In genomic region chr19:11166281-11167142, GRCh38 we compare ENCODE assay signal across 12 cellular contexts. TPM values are rescaled to one million over a fixed set of nuclear protein-coding genes. Genes with fewer than 3 reads are reported as not detected.
DNase-seq lines count a peak whose midpoint lies in the region; ATAC-seq and TF ChIP-seq lines count a peak whose summit lies in the region.
"Had no signal": no experiment of that assay in that cellular context is flagged by ENCODE, and none has a peak within 500 bp of the region (broad histone marks: within the 10 kb centered on the region; RNA-seq: fewer than 3 reads in every experiment).

No MANE protein-coding gene starts in this region.

- 47% methylated on average over 25 of the region's 26 CpGs for WGBS in esophagus muscularis mucosa
- WGBS in lung, 2 donors, result 83 to 84% methylated on average over 26 of the region's 26 CpGs

- ATAC-seq in lung (ENCODE audit: insufficient read depth, low FRiP score), result no peak
- no peak for ATAC-seq in T-cell (replicated peaks in 1 of 4)
- ATAC-seq in GM21717 (IDR thresholded peaks at IDR 0.05; ENCODE audit: unreplicated experiment), result no peak
- ATAC-seq in GM19023 (IDR thresholded peaks at IDR 0.05; ENCODE audit: unreplicated experiment), result no peak
- ATAC-seq in HG03139 (IDR thresholded peaks at IDR 0.05; ENCODE audit: unreplicated experiment), result no peak

- H3K9me3 ChIP-seq in esophagus muscularis mucosa (no peaks in the 10 kb centered on the region), lung (ENCODE audit: control insufficient read depth in 2 of 2, insufficient read depth in 1 of 2, low read length in 1 of 2) (no peaks in the 10 kb centered on the region), subcutaneous abdominal adipose tissue (ENCODE audit: control insufficient read depth in 5 of 5, low read length in 5 of 5) (no peaks in the 10 kb centered on the region)

- peak overlapping the region in 2 of 5 donors; percentile 24 to 59 for H3K9ac ChIP-seq in subcutaneous abdominal adipose tissue (ENCODE audit: low read length in 5 of 5)

- no peak overlapping the region for H3K27ac Mint-ChIP-seq in T-cell

- H3K36me3 ChIP-seq in esophagus muscularis mucosa, result peaks cover 33 to 67% (median 62%) of the 10 kb centered on the region in 4 donors
- peaks cover 9 to 30% of the 10 kb centered on the region in 2 donors for H3K36me3 ChIP-seq in lung (ENCODE audit: control insufficient read depth in 2 of 2, insufficient read depth in 2 of 2, low read length in 2 of 2)
- H3K36me3 ChIP-seq in subcutaneous abdominal adipose tissue (ENCODE audit: control insufficient read depth in 5 of 5, insufficient read depth in 5 of 5, low read length in 5 of 5), result peaks cover 0 to 53% (median 40%) of the 10 kb centered on the region in 5 donors

- TF ChIP-seq POLR2A in esophagus muscularis mucosa (IDR thresholded peaks at IDR 0.05; ENCODE audit: low read depth), result no peak

- intact Hi-C loops in esophagus muscularis mucosa (cut with DNase I), result no loop called here

- H3K4me1 Mint-ChIP-seq in T-cell, result no peaks in the 10 kb centered on the region
- H3K4me1 Mint-ChIP-seq: central memory CD8-positive, alpha-beta T cell had no signal

- DNase-seq in GM04504 (ENCODE audit: low read depth), result peak; percentile 84
- no peak for DNase-seq in esophagus muscularis mucosa (ENCODE audit: extremely low spot score)
- DNase-seq in lung (ENCODE audit: low spot score), result no peak
- no peak for DNase-seq in T-cell
- DNase-seq: mammary epithelial cell, NCI-H1105, NCI-H774 had no signal

- H3K4me3 ChIP-seq in esophagus muscularis mucosa (no peak overlapping the region), lung (no peak overlapping the region), subcutaneous abdominal adipose tissue (ENCODE audit: low read depth in 1 of 5, low read length in 5 of 5) (peak overlapping the region in 1 of 5 donors; percentile 6)

- H3K4me3 Mint-ChIP-seq in T-cell, result no peak overlapping the region
- H3K4me3 Mint-ChIP-seq: central memory CD8-positive, alpha-beta T cell had no signal

- H3K36me3 Mint-ChIP-seq in T-cell, result no peaks in the 10 kb centered on the region

- TF ChIP-seq CTCF in esophagus muscularis mucosa (IDR thresholded peaks at IDR 0.05) (no peak), lung (IDR thresholded peaks at IDR 0.05; ENCODE audit: control extremely low read depth, extremely low read depth) (no peak)

- POLR2A ChIA-PET in T-cell (lab: Charles Lee), result no interaction called here

- H3K4me1 ChIP-seq in esophagus muscularis mucosa, result peaks cover 51 to 96% (median 87%) of the 10 kb centered on the region in 4 donors
- peaks cover 4 to 7% of the 10 kb centered on the region in 2 donors for H3K4me1 ChIP-seq in lung (ENCODE audit: control insufficient read depth in 2 of 2, insufficient read depth in 2 of 2, low read length in 2 of 2)
- H3K4me1 ChIP-seq in subcutaneous abdominal adipose tissue (ENCODE audit: control insufficient read depth in 5 of 5, insufficient read depth in 5 of 5, low read length in 5 of 5), result peaks cover 16 to 43% (median 38%) of the 10 kb centered on the region in 5 donors

- no peaks in the 10 kb centered on the region for H3K27me3 ChIP-seq in esophagus muscularis mucosa
- H3K27me3 ChIP-seq in lung (ENCODE audit: control insufficient read depth, insufficient read depth), result no peaks in the 10 kb centered on the region
- H3K27me3 ChIP-seq in subcutaneous abdominal adipose tissue (ENCODE audit: control insufficient read depth in 5 of 5, insufficient read depth in 4 of 5, low read length in 5 of 5), result no peaks in the 10 kb centered on the region

- H3K27ac ChIP-seq in esophagus muscularis mucosa (replicated peaks in 1 of 4), result peak overlapping the region; percentile 82 to 92 (median 92)
- peak overlapping the region; percentile 35 to 54 for H3K27ac ChIP-seq in lung (ENCODE audit: low read depth in 1 of 2, low read length in 1 of 2)
- peak overlapping the region; percentile 94 for H3K27ac ChIP-seq in subcutaneous abdominal adipose tissue (ENCODE audit: low read depth, low read length)

- CTCF ChIA-PET in T-cell (lab: Charles Lee), result interaction anchor here in 1 of 2 donors (0.5 to 0.7 kb wide), 2 partner anchors 53 to 97 kb away, joined by 3 to 4 read pairs; no protein-coding TSS in a partner anchor

- no peaks in the 10 kb centered on the region for H3K9me3 Mint-ChIP-seq in T-cell
- H3K9me3 Mint-ChIP-seq: central memory CD8-positive, alpha-beta T cell had no signal

- H3K27me3 Mint-ChIP-seq in T-cell, result no peaks in the 10 kb centered on the region

- TF ChIP-seq EP300 in esophagus muscularis mucosa (IDR thresholded peaks at IDR 0.05), result peak; percentile 23

RNA-seq across cellular contexts. Expression of gene SPC24, which starts 10.9 kb away (rescaled TPM):
- total RNA-seq in esophagus muscularis mucosa (1 to 10 TPM; 1.4 to 6.6 (median 3.4) TPM), lung (1 to 10 TPM; 2.5 to 5.3 TPM), T-cell (1 to 10 TPM in 4 of 5 donors, under 1 TPM in 1; 0.95 to 3.6 (median 2.4) TPM)
- polyA plus RNA-seq in lung, result 1 to 10 TPM; 1.3 to 6.5 TPM

RNA-seq across cellular contexts. Expression of gene KANK2, which starts 30.8 kb away (rescaled TPM):
- total RNA-seq in esophagus muscularis mucosa (1,000 to 10,000 TPM; 1,125 to 1,746 (median 1,157) TPM), lung (100 to 1,000 TPM; 129 to 164 TPM), T-cell (1 to 10 TPM in 3 of 5 donors, under 1 TPM in 2; 0.68 to 1.9 (median 1.2) TPM)
- polyA plus RNA-seq in lung, result 10 to 100 TPM; 90.1 to 96.8 TPM

Comparison
In these comparisons a context has a peak if more than half of its experiments do, and no peak if none do; other contexts are left out.
1. RNA of gene KANK2, which starts 30.8 kb away (total RNA-seq): 1,125 to 1,746 TPM in esophagus muscularis mucosa and 129 to 164 TPM in lung; 0.68 to 1.9 TPM in T-cell; every median in the first group is over 10 times any median in the second.
2. Peak in every context shown above with its lines, with median percentiles within 50 percentile points of each other: H3K27ac ChIP-seq.